In the genomic region with DNA sequence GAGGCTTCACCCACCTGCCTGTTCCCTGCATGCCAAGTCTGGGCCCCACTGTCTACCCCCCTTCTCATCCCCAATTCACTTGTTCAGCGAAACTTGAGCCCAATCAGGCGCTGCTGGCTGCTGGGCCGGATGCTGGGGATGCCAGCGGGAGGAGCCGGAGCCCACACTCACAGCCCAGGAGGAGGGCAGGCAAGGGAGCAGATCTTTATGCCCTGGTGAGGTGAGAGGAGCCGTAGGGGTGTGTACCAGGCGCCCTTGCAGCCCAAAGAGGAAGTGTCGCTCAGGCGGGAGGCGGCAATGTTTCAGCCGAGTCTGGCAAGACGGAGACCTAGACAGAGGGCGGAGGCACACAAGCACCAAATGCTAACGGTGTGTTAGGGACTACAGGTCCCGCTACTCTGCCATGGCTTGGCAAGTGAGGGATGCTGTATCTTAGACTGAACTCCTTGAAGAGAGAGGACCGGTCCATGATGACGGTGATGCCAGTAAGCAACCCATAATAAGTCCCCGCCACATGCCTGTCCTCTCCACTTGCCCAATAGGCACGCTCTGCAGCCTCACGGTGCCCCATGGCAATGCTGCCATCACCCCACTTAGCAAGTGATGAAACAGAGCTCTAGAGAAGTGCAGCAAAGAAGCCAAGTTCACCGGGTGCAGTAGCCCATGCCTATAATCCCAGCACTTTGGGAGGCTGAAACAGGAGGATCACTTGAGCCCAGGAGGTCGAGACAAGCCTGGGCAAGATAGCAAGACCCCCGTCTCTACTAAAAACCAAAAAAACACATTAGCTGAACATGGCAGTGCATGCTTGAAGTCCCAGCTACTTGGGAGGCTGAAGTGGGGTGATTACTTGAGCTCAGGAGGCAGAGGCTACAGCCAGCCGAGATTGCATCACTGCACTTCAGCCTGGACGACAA, we compare ENCODE assay signal across 10 cellular contexts. TPM values are rescaled to one million over a fixed set of nuclear protein-coding genes. Genes with fewer than 3 reads are reported as not detected.
DNase-seq lines count a peak whose midpoint lies in the region; ATAC-seq lines count a peak whose summit lies in the region.
"Had no signal": no experiment of that assay in that cellular context is flagged by ENCODE, and none has a peak within 500 bp of the region (broad histone marks: within the 10 kb centered on the region; RNA-seq: fewer than 3 reads in every experiment).

No MANE protein-coding gene starts in this region.

- H3K27me3 Mint-ChIP-seq in activated CD4-positive, alpha-beta T cell treated with anti-CD3 and anti-CD28 coated beads for 36 hours = no peaks in the 10 kb centered on the region

- peak overlapping the region; percentile 35 for H3K27ac ChIP-seq in substantia nigra (ENCODE audit: low read depth, low read length, poor library complexity, severe bottlenecking)

- intact Hi-C loops in activated CD4-positive, alpha-beta T cell treated with anti-CD3 and anti-CD28 coated beads for 36 hours (cut with DNase I, micrococcal nuclease) = no loop called here
- intact Hi-C loops in Right ventricle myocardium superior (cut with DNase I) = no loop called here

- CTCF ChIA-PET in activated CD4-positive, alpha-beta T cell treated with anti-CD3 and anti-CD28 coated beads for 36 hours (lab: Charles Lee) = interaction anchor here (0.6 to 19.2 kb wide), 3 partner anchors 211 to 790 kb away, joined by 3 to 599 read pairs (median 10); no protein-coding TSS in a partner anchor

- DNase-seq in DMS153 (lab: John Stamatoyannopoulos, UW) (peak; percentile 20), DMS153 treated with DMSO at 0.1 percent for 48 hours (lab: John Stamatoyannopoulos, UW; ENCODE audit: unreplicated experiment) (no peak), Right ventricle myocardium superior (peak; percentile 71), substantia nigra (lab: John Stamatoyannopoulos, UW) (peak in 12 of 49 donors; percentile 13 to 38 (median 23)), NAMALWA (ENCODE audit: low spot score) (no peak)
- peak; percentile 65 for DNase-seq in activated CD4-positive, alpha-beta T cell treated with anti-CD3 and anti-CD28 coated beads for 36 hours

- POLR2A ChIA-PET in activated CD4-positive, alpha-beta T cell treated with anti-CD3 and anti-CD28 coated beads for 36 hours (lab: Charles Lee) = no interaction called here

- H3K4me1 Mint-ChIP-seq in activated CD4-positive, alpha-beta T cell treated with anti-CD3 and anti-CD28 coated beads for 36 hours = peaks cover 38% of the 10 kb centered on the region

- no peaks in the 10 kb centered on the region for H3K9me3 Mint-ChIP-seq in activated CD4-positive, alpha-beta T cell treated with anti-CD3 and anti-CD28 coated beads for 36 hours (ENCODE audit: low read depth)
- H3K9me3 Mint-ChIP-seq: mesothelial cell of epicardium had no signal

- no peaks in the 10 kb centered on the region for H3K36me3 Mint-ChIP-seq in activated CD4-positive, alpha-beta T cell treated with anti-CD3 and anti-CD28 coated beads for 36 hours (ENCODE audit: low read depth)
- H3K36me3 Mint-ChIP-seq: mesothelial cell of epicardium had no signal

- H3K27ac Mint-ChIP-seq in activated CD4-positive, alpha-beta T cell treated with anti-CD3 and anti-CD28 coated beads for 36 hours = peak overlapping the region; percentile 58
- H3K27ac Mint-ChIP-seq: mesothelial cell of epicardium had no signal

- H3K4me3 Mint-ChIP-seq in activated CD4-positive, alpha-beta T cell treated with anti-CD3 and anti-CD28 coated beads for 36 hours = peak overlapping the region; percentile 8
- H3K4me3 Mint-ChIP-seq: mesothelial cell of epicardium had no signal

- ATAC-seq in activated CD4-positive, alpha-beta T cell treated with anti-CD3 and anti-CD28 coated beads for 36 hours = peak; percentile 83
- peak; percentile 30 for ATAC-seq in Right ventricle myocardium superior (ENCODE audit: poor library complexity)
- ATAC-seq in GM21390 (IDR thresholded peaks at IDR 0.05; ENCODE audit: unreplicated experiment) = no peak
- no peak for ATAC-seq in GM19328 (IDR thresholded peaks at IDR 0.05; ENCODE audit: unreplicated experiment)

RNA-seq across cellular contexts. Expression of a gene that starts 41.6 kb away (rescaled TPM):
- not detected for total RNA-seq in activated CD4-positive, alpha-beta T cell treated with anti-CD3 and anti-CD28 coated beads for 36 hours
- total RNA-seq in Right ventricle myocardium superior = not detected
- total RNA-seq: mesothelial cell of epicardium, subcutaneous adipose tissue had no signal

RNA-seq across cellular contexts. Expression of a gene that starts 55.1 kb away (rescaled TPM):
- 10 to 100 TPM; 15.8 to 17.2 TPM for total RNA-seq in activated CD4-positive, alpha-beta T cell treated with anti-CD3 and anti-CD28 coated beads for 36 hours
- 8.7 TPM for total RNA-seq in Right ventricle myocardium superior

Comparison
In these comparisons a context has a peak if more than half of its experiments do, and no peak if none do; other contexts are left out.
1. DNase-seq: peak in DMS153 (single experiment), activated CD4-positive, alpha-beta T cell treated with anti-CD3 and anti-CD28 coated beads for 36 hours (single experiment) and Right ventricle myocardium superior (single experiment); none in DMS153 treated with DMSO at 0.1 percent for 48 hours (single experiment) and NAMALWA (single experiment).
2. ATAC-seq: peak in activated CD4-positive, alpha-beta T cell treated with anti-CD3 and anti-CD28 coated beads for 36 hours (single experiment) and Right ventricle myocardium superior (single experiment); none in GM21390 (single experiment) and GM19328 (single experiment).